Comparison of ENCODE assay signal across 1 cellular context in the genomic region with DNA sequence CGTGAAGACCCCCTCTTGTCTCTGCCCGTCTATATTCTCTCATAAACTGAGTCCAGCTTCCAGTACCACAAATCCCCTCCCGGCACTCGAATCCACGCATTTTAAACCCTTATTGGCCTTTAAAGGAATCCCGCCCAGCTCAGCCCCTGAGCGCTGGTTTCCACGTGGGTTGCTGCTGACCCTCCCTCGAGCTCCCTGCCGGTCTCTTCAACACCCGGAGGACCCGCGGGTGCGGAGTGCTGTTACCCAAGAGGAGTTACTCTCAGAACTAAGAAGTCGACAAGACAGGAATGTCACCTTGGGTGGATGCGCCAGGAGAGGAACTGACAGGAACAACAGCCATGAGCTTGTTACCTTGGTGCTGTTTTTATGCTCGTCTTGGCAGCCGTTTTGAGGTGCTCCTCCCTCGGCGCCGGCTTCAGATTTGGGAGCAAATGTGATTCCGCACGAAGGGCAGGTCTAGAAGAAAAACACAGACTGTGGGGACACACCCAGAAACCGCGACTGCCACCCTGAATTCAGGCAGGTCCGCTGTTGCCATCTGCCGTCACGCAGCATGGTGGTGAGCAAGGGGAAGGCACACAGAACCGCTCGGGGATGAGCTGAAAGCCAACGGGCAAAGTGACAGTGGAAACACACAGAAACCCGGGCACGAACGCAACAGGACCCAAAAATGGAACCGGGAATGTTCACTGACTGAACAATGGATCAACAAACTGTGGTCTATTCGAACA.
TF ChIP-seq lines count a peak whose summit lies in the region.

No MANE protein-coding gene starts in this region.

TF ChIP-seq in WTC11, 78 proteins besides CTCF, POLR2A, EP300 and RAD21 (continued from another document):
- TF ChIP-seq, protein P1, sequence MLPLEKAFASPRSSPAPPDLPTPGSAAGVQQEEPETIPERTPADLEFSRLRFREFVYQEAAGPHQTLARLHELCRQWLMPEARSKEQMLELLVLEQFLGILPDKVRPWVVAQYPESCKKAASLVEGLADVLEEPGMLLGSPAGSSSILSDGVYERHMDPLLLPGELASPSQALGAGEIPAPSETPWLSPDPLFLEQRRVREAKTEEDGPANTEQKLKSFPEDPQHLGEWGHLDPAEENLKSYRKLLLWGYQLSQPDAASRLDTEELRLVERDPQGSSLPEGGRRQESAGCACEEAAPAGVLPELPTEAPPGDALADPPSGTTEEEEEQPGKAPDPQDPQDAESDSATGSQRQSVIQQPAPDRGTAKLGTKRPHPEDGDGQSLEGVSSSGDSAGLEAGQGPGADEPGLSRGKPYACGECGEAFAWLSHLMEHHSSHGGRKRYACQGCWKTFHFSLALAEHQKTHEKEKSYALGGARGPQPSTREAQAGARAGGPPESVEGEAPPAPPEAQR (CRISPR knock-in tag; IDR thresholded peaks at IDR 0.05), result no peak
- TF ChIP-seq ATF3 (CRISPR knock-in tag; conservative IDR thresholded peaks at IDR 0.05), result no peak
- TF ChIP-seq, protein P2, sequence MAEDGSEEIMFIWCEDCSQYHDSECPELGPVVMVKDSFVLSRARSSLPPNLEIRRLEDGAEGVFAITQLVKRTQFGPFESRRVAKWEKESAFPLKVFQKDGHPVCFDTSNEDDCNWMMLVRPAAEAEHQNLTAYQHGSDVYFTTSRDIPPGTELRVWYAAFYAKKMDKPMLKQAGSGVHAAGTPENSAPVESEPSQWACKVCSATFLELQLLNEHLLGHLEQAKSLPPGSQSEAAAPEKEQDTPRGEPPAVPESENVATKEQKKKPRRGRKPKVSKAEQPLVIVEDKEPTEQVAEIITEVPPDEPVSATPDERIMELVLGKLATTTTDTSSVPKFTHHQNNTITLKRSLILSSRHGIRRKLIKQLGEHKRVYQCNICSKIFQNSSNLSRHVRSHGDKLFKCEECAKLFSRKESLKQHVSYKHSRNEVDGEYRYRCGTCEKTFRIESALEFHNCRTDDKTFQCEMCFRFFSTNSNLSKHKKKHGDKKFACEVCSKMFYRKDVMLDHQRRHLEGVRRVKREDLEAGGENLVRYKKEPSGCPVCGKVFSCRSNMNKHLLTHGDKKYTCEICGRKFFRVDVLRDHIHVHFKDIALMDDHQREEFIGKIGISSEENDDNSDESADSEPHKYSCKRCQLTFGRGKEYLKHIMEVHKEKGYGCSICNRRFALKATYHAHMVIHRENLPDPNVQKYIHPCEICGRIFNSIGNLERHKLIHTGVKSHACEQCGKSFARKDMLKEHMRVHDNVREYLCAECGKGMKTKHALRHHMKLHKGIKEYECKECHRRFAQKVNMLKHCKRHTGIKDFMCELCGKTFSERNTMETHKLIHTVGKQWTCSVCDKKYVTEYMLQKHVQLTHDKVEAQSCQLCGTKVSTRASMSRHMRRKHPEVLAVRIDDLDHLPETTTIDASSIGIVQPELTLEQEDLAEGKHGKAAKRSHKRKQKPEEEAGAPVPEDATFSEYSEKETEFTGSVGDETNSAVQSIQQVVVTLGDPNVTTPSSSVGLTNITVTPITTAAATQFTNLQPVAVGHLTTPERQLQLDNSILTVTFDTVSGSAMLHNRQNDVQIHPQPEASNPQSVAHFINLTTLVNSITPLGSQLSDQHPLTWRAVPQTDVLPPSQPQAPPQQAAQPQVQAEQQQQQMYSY (CRISPR knock-in tag; IDR thresholded peaks at IDR 0.05), result no peak
